In the genomic region with DNA sequence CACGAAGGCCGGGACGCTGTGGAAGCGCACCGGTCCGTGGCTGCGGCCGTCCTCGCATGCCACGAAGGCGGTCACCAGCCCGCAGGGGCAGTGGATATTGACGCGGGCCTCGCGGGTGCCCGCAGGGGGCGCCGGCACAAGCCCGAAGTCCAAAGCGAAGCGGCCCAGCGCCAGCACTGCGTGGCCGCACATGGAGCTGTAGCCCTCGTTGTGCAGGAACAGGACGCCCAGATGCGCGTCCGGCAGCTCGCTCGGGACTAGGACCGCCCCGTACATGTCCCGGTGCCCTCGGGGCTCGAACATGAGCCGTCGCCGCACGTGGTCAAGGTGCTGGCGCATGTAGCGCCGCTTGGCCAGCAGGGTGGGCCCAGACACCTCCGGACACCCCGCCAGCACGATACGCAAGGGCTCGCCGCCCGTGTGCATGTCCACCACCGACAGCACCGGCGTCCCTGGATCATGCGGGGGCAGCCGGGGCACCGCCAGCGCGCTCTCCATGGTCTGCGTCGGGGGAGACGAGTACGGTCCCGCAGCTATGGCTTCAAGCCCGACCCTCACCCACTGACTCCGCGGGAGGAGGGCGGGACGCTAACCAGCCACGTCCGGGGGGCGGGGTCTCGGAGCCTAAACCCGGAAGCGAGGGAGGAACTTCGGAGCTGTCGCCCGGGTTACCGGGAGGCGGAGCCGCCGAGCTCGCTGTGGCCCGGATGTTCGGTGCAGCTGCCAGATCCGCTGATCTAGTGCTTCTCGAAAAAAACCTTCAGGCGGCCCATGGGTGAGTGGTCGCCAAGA, we compare ENCODE assay signal across 1 cellular context.
TF ChIP-seq lines count a peak whose summit lies in the region.

A gene with protein sequence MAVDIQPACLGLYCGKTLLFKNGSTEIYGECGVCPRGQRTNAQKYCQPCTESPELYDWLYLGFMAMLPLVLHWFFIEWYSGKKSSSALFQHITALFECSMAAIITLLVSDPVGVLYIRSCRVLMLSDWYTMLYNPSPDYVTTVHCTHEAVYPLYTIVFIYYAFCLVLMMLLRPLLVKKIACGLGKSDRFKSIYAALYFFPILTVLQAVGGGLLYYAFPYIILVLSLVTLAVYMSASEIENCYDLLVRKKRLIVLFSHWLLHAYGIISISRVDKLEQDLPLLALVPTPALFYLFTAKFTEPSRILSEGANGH (plus strand): TSS at position 699 of the 792 bp plus-strand sequence. CDS start 73 bp downstream, at position 772.
A gene (minus strand): TSS at position 590 of the 792 bp plus-strand sequence. CDS start 92 bp downstream, at position 498.

TF ChIP-seq in K562, 482 proteins besides CTCF, POLR2A, EP300 and RAD21 (continued from another document and continues in another):
- TF ChIP-seq, protein P1, sequence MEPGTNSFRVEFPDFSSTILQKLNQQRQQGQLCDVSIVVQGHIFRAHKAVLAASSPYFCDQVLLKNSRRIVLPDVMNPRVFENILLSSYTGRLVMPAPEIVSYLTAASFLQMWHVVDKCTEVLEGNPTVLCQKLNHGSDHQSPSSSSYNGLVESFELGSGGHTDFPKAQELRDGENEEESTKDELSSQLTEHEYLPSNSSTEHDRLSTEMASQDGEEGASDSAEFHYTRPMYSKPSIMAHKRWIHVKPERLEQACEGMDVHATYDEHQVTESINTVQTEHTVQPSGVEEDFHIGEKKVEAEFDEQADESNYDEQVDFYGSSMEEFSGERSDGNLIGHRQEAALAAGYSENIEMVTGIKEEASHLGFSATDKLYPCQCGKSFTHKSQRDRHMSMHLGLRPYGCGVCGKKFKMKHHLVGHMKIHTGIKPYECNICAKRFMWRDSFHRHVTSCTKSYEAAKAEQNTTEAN (CRISPR knock-in tag; IDR thresholded peaks at IDR 0.05) = 0 out of 2 replicates have a peak, but pooled peaks have one; percentile 23
- TF ChIP-seq ZFP30 (CRISPR knock-in tag; IDR thresholded peaks at IDR 0.05; ENCODE audit: borderline replicate concordance) (no peak), MTA3 (IDR thresholded peaks at IDR 0.05; ENCODE audit: borderline replicate concordance) (peak; percentile 46; the same call in 1 of the 2 replicates), DDX20 (tag; IDR thresholded peaks at IDR 0.05; ENCODE audit: low read depth) (no peak), KDM5B (IDR thresholded peaks at IDR 0.05; ENCODE audit: insufficient replicate concordance, low read depth, low read length) (peak; percentile 36), CREB1 (IDR thresholded peaks at IDR 0.05) (no peak), CREB1 (CRISPR knock-in tag; IDR thresholded peaks at IDR 0.05) (peak; percentile 72), TAF9B (IDR thresholded peaks at IDR 0.05; ENCODE audit: partially characterized antibody) (peak; percentile 23), CBX2 (IDR thresholded peaks at IDR 0.05; ENCODE audit: insufficient read depth, low read length, poor library complexity, severe bottlenecking) (no peak), SMARCA4 (IDR thresholded peaks at IDR 0.05) (no peak), FOXA1 (IDR thresholded peaks at IDR 0.05; ENCODE audit: borderline replicate concordance) (no peak), SMAD4 (CRISPR knock-in tag; conservative IDR thresholded peaks at IDR 0.05) (peak; percentile 52; the same call in 1 of the 2 replicates), ZNF584 (CRISPR knock-in tag; IDR thresholded peaks at IDR 0.05; ENCODE audit: low read depth) (peak; percentile 63; the same call in 1 of the 2 replicates), LCOR (CRISPR knock-in tag; IDR thresholded peaks at IDR 0.05) (peak; percentile 94), HDAC1 (IDR thresholded peaks at IDR 0.05) (peak in 1 of 2 experiments; percentile 82; a peak in 2 of 4 replicates), CXXC5 (CRISPR knock-in tag; IDR thresholded peaks at IDR 0.05) (peak; percentile 73), ZNF347 (CRISPR knock-in tag; IDR thresholded peaks at IDR 0.05; ENCODE audit: low read depth) (no peak), ZNF224 (CRISPR knock-in tag; IDR thresholded peaks at IDR 0.05) (peak; percentile 91), SLC30A9 (CRISPR knock-in tag; IDR thresholded peaks at IDR 0.05) (no peak), ZNF766 (CRISPR knock-in tag; conservative IDR thresholded peaks at IDR 0.05) (no peak), MAFG (tag; conservative IDR thresholded peaks at IDR 0.05) (no peak), L3MBTL2 (IDR thresholded peaks at IDR 0.05) (peak; percentile 97), FOXK2 (conservative IDR thresholded peaks at IDR 0.05 in 1 of 2, IDR thresholded peaks at IDR 0.05 in 1 of 2; ENCODE audit: low read depth in 2 of 2) (peak; percentile 40 to 63; a peak in 3 of 4 replicates), SP2 (IDR thresholded peaks at IDR 0.05; ENCODE audit: extremely low read depth, low read depth, low read length, poor library complexity, severe bottlenecking) (no peak), SIN3A (IDR thresholded peaks at IDR 0.05; ENCODE audit: borderline replicate concordance in 2 of 2, control insufficient read depth in 1 of 2, low read depth in 2 of 2, low read length in 2 of 2) (peak in 1 of 2 experiments; percentile 11; a peak in 1 of 4 replicates), RNF2 (IDR thresholded peaks at IDR 0.05) (peak; percentile 75), NCOA2 (IDR thresholded peaks at IDR 0.05; ENCODE audit: partially characterized antibody in 2 of 2) (no peak), ZNF217 (CRISPR knock-in tag; IDR thresholded peaks at IDR 0.05) (no peak), BACH1 (tag; IDR thresholded peaks at IDR 0.05) (no peak), HLTF (IDR thresholded peaks at IDR 0.05) (0 out of 2 replicates have a peak, but pooled peaks have one; percentile 61), MXI1 (IDR thresholded peaks at IDR 0.05; ENCODE audit: low read depth, low read length) (peak; percentile 53; the same call in 1 of the 2 replicates), ZNF79 (CRISPR knock-in tag; IDR thresholded peaks at IDR 0.05; ENCODE audit: low read depth) (no peak), POU5F1 (IDR thresholded peaks at IDR 0.05; ENCODE audit: borderline replicate concordance, low read depth, low read length, partially characterized antibody) (no peak), RAD51 (IDR thresholded peaks at IDR 0.05; ENCODE audit: borderline replicate concordance, low read depth) (peak; percentile 25; the same call in 1 of the 2 replicates), HSF4 (CRISPR knock-in tag; IDR thresholded peaks at IDR 0.05; ENCODE audit: borderline replicate concordance) (no peak), ZNF507 (tag; conservative IDR thresholded peaks at IDR 0.05) (no peak), RBFOX2 (IDR thresholded peaks at IDR 0.05; ENCODE audit: low read depth, low read length) (peak; percentile 95), KAT7 (CRISPR knock-in tag; IDR thresholded peaks at IDR 0.05; ENCODE audit: borderline replicate concordance) (peak; percentile 88), NR1H2 (CRISPR knock-in tag; IDR thresholded peaks at IDR 0.05) (0 out of 2 replicates have a peak, but pooled peaks have one; percentile 67), RHOXF2B (CRISPR knock-in tag; conservative IDR thresholded peaks at IDR 0.05) (no peak), NCOR1 (IDR thresholded peaks at IDR 0.05) (no peak), ZNF197 (CRISPR knock-in tag; IDR thresholded peaks at IDR 0.05; ENCODE audit: low read depth) (no peak), SRSF9 (IDR thresholded peaks at IDR 0.05; ENCODE audit: borderline replicate concordance, low read depth, low read length) (no peak), ZNF174 (CRISPR knock-in tag; IDR thresholded peaks at IDR 0.05) (no peak), ETV1 (tag; conservative IDR thresholded peaks at IDR 0.05; ENCODE audit: low read depth) (peak; percentile 21; the same call in 1 of the 2 replicates), SRSF3 (IDR thresholded peaks at IDR 0.05; ENCODE audit: insufficient read depth, low read length) (no peak), YY1 (IDR thresholded peaks at IDR 0.05; ENCODE audit: borderline replicate concordance in 1 of 3, control insufficient read depth in 1 of 3, extremely low read depth in 1 of 3, insufficient read depth in 3 of 3, insufficient read length in 1 of 3, insufficient replicate concordance in 2 of 3, low read depth in 1 of 3, low read length in 2 of 3) (peak in 1 of 3 experiments; percentile 8), TAL1 (IDR thresholded peaks at IDR 0.05) (no peak), PML (IDR thresholded peaks at IDR 0.05; ENCODE audit: low read length) (peak; percentile 70; the same call in 1 of the 2 replicates), WHSC1 (IDR thresholded peaks at IDR 0.05; ENCODE audit: low read length) (no peak), JUNB (CRISPR knock-in tag; conservative IDR thresholded peaks at IDR 0.05) (no peak), ZNF316 (IDR thresholded peaks at IDR 0.05) (peak; percentile 1; the same call in 1 of the 2 replicates), TBP (optimal IDR thresholded peaks at IDR 0.05; ENCODE audit: low read depth, low read length) (peak; percentile 60), HEY1 (CRISPR knock-in tag; IDR thresholded peaks at IDR 0.05; ENCODE audit: borderline replicate concordance) (no peak)
- TF ChIP-seq, protein P2, sequence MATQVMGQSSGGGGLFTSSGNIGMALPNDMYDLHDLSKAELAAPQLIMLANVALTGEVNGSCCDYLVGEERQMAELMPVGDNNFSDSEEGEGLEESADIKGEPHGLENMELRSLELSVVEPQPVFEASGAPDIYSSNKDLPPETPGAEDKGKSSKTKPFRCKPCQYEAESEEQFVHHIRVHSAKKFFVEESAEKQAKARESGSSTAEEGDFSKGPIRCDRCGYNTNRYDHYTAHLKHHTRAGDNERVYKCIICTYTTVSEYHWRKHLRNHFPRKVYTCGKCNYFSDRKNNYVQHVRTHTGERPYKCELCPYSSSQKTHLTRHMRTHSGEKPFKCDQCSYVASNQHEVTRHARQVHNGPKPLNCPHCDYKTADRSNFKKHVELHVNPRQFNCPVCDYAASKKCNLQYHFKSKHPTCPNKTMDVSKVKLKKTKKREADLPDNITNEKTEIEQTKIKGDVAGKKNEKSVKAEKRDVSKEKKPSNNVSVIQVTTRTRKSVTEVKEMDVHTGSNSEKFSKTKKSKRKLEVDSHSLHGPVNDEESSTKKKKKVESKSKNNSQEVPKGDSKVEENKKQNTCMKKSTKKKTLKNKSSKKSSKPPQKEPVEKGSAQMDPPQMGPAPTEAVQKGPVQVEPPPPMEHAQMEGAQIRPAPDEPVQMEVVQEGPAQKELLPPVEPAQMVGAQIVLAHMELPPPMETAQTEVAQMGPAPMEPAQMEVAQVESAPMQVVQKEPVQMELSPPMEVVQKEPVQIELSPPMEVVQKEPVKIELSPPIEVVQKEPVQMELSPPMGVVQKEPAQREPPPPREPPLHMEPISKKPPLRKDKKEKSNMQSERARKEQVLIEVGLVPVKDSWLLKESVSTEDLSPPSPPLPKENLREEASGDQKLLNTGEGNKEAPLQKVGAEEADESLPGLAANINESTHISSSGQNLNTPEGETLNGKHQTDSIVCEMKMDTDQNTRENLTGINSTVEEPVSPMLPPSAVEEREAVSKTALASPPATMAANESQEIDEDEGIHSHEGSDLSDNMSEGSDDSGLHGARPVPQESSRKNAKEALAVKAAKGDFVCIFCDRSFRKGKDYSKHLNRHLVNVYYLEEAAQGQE (CRISPR knock-in tag; IDR thresholded peaks at IDR 0.05; ENCODE audit: low read depth) = 0 out of 2 replicates have a peak, but pooled peaks have one; percentile 64
- TF ChIP-seq, protein P3, sequence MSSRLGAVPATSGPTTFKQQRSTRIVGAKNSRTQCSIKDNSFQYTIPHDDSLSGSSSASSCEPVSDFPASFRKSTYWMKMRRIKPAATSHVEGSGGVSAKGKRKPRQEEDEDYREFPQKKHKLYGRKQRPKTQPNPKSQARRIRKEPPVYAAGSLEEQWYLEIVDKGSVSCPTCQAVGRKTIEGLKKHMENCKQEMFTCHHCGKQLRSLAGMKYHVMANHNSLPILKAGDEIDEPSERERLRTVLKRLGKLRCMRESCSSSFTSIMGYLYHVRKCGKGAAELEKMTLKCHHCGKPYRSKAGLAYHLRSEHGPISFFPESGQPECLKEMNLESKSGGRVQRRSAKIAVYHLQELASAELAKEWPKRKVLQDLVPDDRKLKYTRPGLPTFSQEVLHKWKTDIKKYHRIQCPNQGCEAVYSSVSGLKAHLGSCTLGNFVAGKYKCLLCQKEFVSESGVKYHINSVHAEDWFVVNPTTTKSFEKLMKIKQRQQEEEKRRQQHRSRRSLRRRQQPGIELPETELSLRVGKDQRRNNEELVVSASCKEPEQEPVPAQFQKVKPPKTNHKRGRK (tag; IDR thresholded peaks at IDR 0.05) = no peak
- TF ChIP-seq, protein P4, sequence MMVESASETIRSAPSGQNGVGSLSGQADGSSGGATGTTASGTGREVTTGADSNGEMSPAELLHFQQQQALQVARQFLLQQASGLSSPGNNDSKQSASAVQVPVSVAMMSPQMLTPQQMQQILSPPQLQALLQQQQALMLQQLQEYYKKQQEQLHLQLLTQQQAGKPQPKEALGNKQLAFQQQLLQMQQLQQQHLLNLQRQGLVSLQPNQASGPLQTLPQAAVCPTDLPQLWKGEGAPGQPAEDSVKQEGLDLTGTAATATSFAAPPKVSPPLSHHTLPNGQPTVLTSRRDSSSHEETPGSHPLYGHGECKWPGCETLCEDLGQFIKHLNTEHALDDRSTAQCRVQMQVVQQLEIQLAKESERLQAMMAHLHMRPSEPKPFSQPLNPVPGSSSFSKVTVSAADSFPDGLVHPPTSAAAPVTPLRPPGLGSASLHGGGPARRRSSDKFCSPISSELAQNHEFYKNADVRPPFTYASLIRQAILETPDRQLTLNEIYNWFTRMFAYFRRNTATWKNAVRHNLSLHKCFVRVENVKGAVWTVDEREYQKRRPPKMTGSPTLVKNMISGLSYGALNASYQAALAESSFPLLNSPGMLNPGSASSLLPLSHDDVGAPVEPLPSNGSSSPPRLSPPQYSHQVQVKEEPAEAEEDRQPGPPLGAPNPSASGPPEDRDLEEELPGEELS (CRISPR knock-in tag; IDR thresholded peaks at IDR 0.05; ENCODE audit: borderline replicate concordance) = peak; percentile 96
- TF ChIP-seq, protein P5, sequence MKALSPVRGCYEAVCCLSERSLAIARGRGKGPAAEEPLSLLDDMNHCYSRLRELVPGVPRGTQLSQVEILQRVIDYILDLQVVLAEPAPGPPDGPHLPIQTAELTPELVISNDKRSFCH (CRISPR knock-in tag; IDR thresholded peaks at IDR 0.05) = no peak
- TF ChIP-seq, protein P5 (tag; IDR thresholded peaks at IDR 0.05) = peak; percentile 74; the same call in 1 of the 2 replicates
- TF ChIP-seq, protein P6, sequence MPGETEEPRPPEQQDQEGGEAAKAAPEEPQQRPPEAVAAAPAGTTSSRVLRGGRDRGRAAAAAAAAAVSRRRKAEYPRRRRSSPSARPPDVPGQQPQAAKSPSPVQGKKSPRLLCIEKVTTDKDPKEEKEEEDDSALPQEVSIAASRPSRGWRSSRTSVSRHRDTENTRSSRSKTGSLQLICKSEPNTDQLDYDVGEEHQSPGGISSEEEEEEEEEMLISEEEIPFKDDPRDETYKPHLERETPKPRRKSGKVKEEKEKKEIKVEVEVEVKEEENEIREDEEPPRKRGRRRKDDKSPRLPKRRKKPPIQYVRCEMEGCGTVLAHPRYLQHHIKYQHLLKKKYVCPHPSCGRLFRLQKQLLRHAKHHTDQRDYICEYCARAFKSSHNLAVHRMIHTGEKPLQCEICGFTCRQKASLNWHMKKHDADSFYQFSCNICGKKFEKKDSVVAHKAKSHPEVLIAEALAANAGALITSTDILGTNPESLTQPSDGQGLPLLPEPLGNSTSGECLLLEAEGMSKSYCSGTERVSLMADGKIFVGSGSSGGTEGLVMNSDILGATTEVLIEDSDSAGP (CRISPR knock-in tag; IDR thresholded peaks at IDR 0.05) = no peak; the same call in 1 of the 2 replicates
